Comparison of ENCODE assay signal across 8 cellular contexts in the genomic region with DNA sequence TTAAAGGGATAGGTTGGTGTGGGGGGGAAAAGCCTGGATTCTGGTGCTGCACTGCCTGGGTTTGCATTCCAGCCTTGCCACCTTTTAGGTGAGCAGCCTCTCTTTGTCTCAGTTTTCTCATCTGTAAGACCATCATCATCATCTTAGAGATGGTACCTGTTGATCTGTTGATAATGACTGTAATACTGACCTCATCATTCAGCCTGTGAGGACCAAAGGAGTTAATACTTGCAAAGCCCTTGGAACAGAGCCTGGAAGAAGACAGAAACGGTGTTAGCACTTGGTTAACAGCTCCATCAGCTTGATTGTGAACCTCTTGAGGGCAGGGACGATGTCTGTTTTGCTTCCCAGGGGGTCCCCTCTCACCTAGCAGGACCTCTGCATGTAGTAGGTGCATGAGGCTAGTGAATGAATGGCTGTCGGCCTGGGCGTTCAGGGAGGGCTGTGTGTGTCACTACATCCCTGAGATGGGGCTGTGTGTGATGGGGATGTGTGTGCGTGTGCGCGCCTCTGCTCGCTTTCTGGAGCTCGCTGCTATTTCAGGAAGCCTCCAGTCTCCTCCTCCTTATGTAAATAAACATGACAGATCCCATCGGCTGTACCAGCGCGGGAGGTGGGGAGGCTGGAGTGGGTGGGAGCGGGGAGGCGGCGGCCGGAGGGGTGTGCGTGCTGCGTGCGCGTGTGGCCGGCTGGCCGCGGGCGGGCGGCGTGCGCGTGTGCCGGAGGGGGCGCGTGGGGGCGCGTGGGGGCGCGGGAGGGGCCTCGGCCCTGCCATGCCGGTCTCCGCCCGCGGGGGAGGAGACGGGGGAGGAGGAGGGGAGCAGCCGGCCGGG.
DNase-seq lines count a peak whose midpoint lies in the region; ATAC-seq and TF ChIP-seq lines count a peak whose summit lies in the region.

No MANE protein-coding gene starts in this region.

- H3K4me3 ChIP-seq in LNCaP clone FGC (ENCODE audit: low read depth, low read length) = peak overlapping the region; percentile 38
- H3K4me3 ChIP-seq in dorsolateral prefrontal cortex = peak overlapping the region; percentile 30 to 71 (median 56)
- H3K4me3 ChIP-seq in lung = no peak overlapping the region

- DNase-seq in COR-L47 (lab: John Stamatoyannopoulos, UW) = peak; percentile 52
- DNase-seq in LNCaP clone FGC (ENCODE audit: low read depth) = no peak
- DNase-seq in T-helper 17 cell = no peak
- DNase-seq in dorsolateral prefrontal cortex = peak in 9 of 10 donors; percentile 36 to 75 (median 67)
- no peak for DNase-seq in lung (ENCODE audit: low spot score)
- DNase-seq in superior temporal gyrus (ENCODE audit: extremely low spot score) = peak; percentile 63

- H3K4me1 Mint-ChIP-seq in T-helper 17 cell = peaks cover 16% of the 10 kb centered on the region

- H3K36me3 Mint-ChIP-seq in T-helper 17 cell (ENCODE audit: low read depth) = peaks cover 10% of the 10 kb centered on the region

- H3K27ac Mint-ChIP-seq in T-helper 17 cell = no peak overlapping the region

- H3K9me3 ChIP-seq in T-helper 17 cell (ENCODE audit: control insufficient read depth, low read length, poor library complexity, severe bottlenecking) = no peaks in the 10 kb centered on the region
- H3K9me3 ChIP-seq in lung (ENCODE audit: control insufficient read depth in 2 of 2, insufficient read depth in 1 of 2, low read length in 1 of 2) = no peaks in the 10 kb centered on the region

- H3K4me3 Mint-ChIP-seq in T-helper 17 cell = peak overlapping the region; percentile 91

- H3K36me3 ChIP-seq in lung (ENCODE audit: control insufficient read depth in 2 of 2, insufficient read depth in 2 of 2, low read length in 2 of 2) = no peaks in the 10 kb centered on the region

- TF ChIP-seq CTCF in LNCaP clone FGC (IDR thresholded peaks at IDR 0.05; ENCODE audit: control insufficient read depth, extremely low read depth, insufficient read depth) (no peak), dorsolateral prefrontal cortex (IDR thresholded peaks at IDR 0.05 in 54 of 56, conservative IDR thresholded peaks at IDR 0.05 in 2 of 56; ENCODE audit: low read depth in 1 of 56, partially characterized antibody in 56 of 56) (no peak), lung (IDR thresholded peaks at IDR 0.05; ENCODE audit: control extremely low read depth, extremely low read depth) (no peak)

- H3K27me3 ChIP-seq in dorsolateral prefrontal cortex = no peaks in the 10 kb centered on the region
- H3K27me3 ChIP-seq in lung (ENCODE audit: control insufficient read depth, insufficient read depth) = no peaks in the 10 kb centered on the region

- H3K4me1 ChIP-seq in lung (ENCODE audit: control insufficient read depth in 2 of 2, insufficient read depth in 2 of 2, low read length in 2 of 2) = no peaks in the 10 kb centered on the region

- WGBS in lung, 2 donors = 3 to 8% methylated on average over 14 to 40 of the region's 43 CpGs

- H3K27ac ChIP-seq in dorsolateral prefrontal cortex = peak overlapping the region in 53 of 59 donors; percentile 12 to 92 (median 75)
- H3K27ac ChIP-seq in lung (ENCODE audit: low read depth in 1 of 2, low read length in 1 of 2) = no peak overlapping the region

- ATAC-seq in T-helper 17 cell (peak; percentile 60), lung (ENCODE audit: insufficient read depth, low FRiP score) (peak; percentile 36), GM21786 (IDR thresholded peaks at IDR 0.05; ENCODE audit: unreplicated experiment) (no peak), HG02623 (IDR thresholded peaks at IDR 0.05; ENCODE audit: unreplicated experiment) (no peak)

- intact Hi-C loops in dorsolateral prefrontal cortex (cut with DNase I) = loop anchor here in 1 of 2 donors (5.0 kb wide), 1 partner anchor 62 kb away; a partner anchor contains a TSS

- H3K27me3 Mint-ChIP-seq in T-helper 17 cell = peaks cover 52% of the 10 kb centered on the region

Comparison
In these comparisons a context has a peak if more than half of its experiments do, and no peak if none do; other contexts are left out.
1. DNase-seq: peak in COR-L47 (single experiment), dorsolateral prefrontal cortex (9 of 10) and superior temporal gyrus (single experiment); none in LNCaP clone FGC (single experiment), T-helper 17 cell (0 of 3) and lung (single experiment).
2. ATAC-seq: peak in T-helper 17 cell (single experiment) and lung (single experiment); none in GM21786 (single experiment) and HG02623 (single experiment).
3. H3K27ac ChIP-seq: peak in dorsolateral prefrontal cortex (53 of 59); none in lung (0 of 2).